28 cellular contexts compared by ENCODE assay signal in genomic region chr2:182912518-182912915, GRCh38. TPM values are rescaled to one million over a fixed set of nuclear protein-coding genes. Genes with fewer than 3 reads are reported as not detected.
"Had no signal": no experiment of that assay in that cellular context is flagged by ENCODE, and none has a peak within 500 bp of the region (broad histone marks: within the 10 kb centered on the region; RNA-seq: fewer than 3 reads in every experiment).

No MANE protein-coding gene starts in this region.

- H3K4me1 Mint-ChIP-seq: activated B cell treated with CpG ODN at 0.5 μM for 24 hours; activated CD4-positive, alpha-beta T cell treated with anti-CD3 and anti-CD28 coated beads, Interleukin-2, amount 10 ng/mL, durations not matched to agents 24 days and 14 days; activated CD8-positive, alpha-beta memory T cell treated with anti-CD3 and anti-CD28 coated beads, Interleukin-2, amount 10 ng/mL, durations not matched to agents 7 days and 5 days; activated naive CD8-positive, alpha-beta T cell treated with anti-CD3 and anti-CD28 coated beads, Interleukin-2, amount 50 U/mL, for 24 hours; T-cell had no signal

- H3K27ac Mint-ChIP-seq: activated B cell treated with CpG ODN at 0.5 μM for 24 hours; activated CD4-positive, alpha-beta T cell treated with anti-CD3 and anti-CD28 coated beads, Interleukin-2, amount 10 ng/mL, durations not matched to agents 24 days and 14 days; activated CD8-positive, alpha-beta memory T cell treated with anti-CD3 and anti-CD28 coated beads, Interleukin-2, amount 10 ng/mL, durations not matched to agents 7 days and 5 days; activated naive CD4-positive, alpha-beta T cell treated with anti-CD3 and anti-CD28 coated beads, Interleukin-2, amount 50 U/mL, for 72 hours; activated naive CD8-positive, alpha-beta T cell treated with anti-CD3 and anti-CD28 coated beads, Interleukin-2, amount 50 U/mL, for 24 hours; activated T-cell treated with anti-CD3 and anti-CD28 coated beads, Interleukin-2, amount 50 U/mL, for 24 hours; activated T-helper 1 cell treated with anti-CD3 and anti-CD28 coated beads, Interleukin-12 subunit alpha, Interleukin-12 subunit beta, Interleukin-2, Interleukin-4 antibody, amounts not matched to agents 30 ng/mL and 10 ng/mL and 1 ng/mL, durations not matched to agents 14 hours and 24 hours and 36 hours; T-cell had no signal

- H3K27ac ChIP-seq: ascending aorta, brain microvascular endothelial cell had no signal

- H3K4me3 ChIP-seq: ascending aorta, cardiac muscle cell had no signal

- H3K27me3 Mint-ChIP-seq: activated B cell treated with CpG ODN at 0.5 μM for 24 hours; activated CD4-positive, alpha-beta T cell treated with anti-CD3 and anti-CD28 coated beads, Interleukin-2, amount 10 ng/mL, durations not matched to agents 24 days and 14 days; activated naive CD8-positive, alpha-beta T cell treated with anti-CD3 and anti-CD28 coated beads, Interleukin-2, amount 50 U/mL, for 24 hours; activated T-cell treated with anti-CD3 and anti-CD28 coated beads, Interleukin-2, amount 50 U/mL, for 24 hours; T-cell had no signal

- DNase-seq: activated B cell treated with CpG ODN at 0.5 μM for 24 hours; activated CD4-positive, alpha-beta T cell treated with anti-CD3 and anti-CD28 coated beads for 1 hour; activated CD4-positive, alpha-beta T cell treated with anti-CD3 and anti-CD28 coated beads, Interleukin-2, amount 10 ng/mL, durations not matched to agents 24 days and 14 days; activated CD4-positive, alpha-beta T cell treated with anti-CD3 and anti-CD28 coated beads, Interleukin-2, amount 50 U/mL, for 48 hours; activated CD8-positive, alpha-beta memory T cell treated with anti-CD3 and anti-CD28 coated beads, Interleukin-2, amount 10 ng/mL, durations not matched to agents 7 days and 5 days; activated effector memory CD4-positive, alpha-beta T cell treated with Interleukin-2 at 50 U/mL for 16 hours; activated naive CD4-positive, alpha-beta T cell treated with Interleukin-2 at 50 U/mL for 16 hours; activated naive CD8-positive, alpha-beta T cell treated with anti-CD3 and anti-CD28 coated beads, Interleukin-2, amount 50 U/mL, for 24 hours; activated T-cell treated with anti-CD3 and anti-CD28 coated beads, Interleukin-2, amount 50 U/mL, for 24 hours; amniotic stem cell; brain microvascular endothelial cell; MM.1S; NCI-H1105 treated with DMSO at 0.1 percent for 48 hours; NCI-H1436 treated with DMSO at 0.1 percent for 48 hours; NCI-H187; NCI-H2081; NCI-H446 treated with DMSO at 0.1 percent for 48 hours; NCI-H524 treated with DMSO at 0.1 percent for 48 hours; PC-3; SHP77 treated with DMSO at 0.1 percent for 48 hours; T-cell; T-helper 2 cell; T1000 had no signal

- H3K36me3 Mint-ChIP-seq: activated CD8-positive, alpha-beta memory T cell treated with anti-CD3 and anti-CD28 coated beads, Interleukin-2, amount 10 ng/mL, durations not matched to agents 7 days and 5 days; activated naive CD4-positive, alpha-beta T cell treated with anti-CD3 and anti-CD28 coated beads, Interleukin-2, amount 50 U/mL, for 72 hours had no signal

- H3K27me3 ChIP-seq: ascending aorta, brain microvascular endothelial cell, cardiac muscle cell had no signal

- H3K4me3 Mint-ChIP-seq: activated B cell treated with CpG ODN at 0.5 μM for 24 hours; activated CD4-positive, alpha-beta T cell treated with anti-CD3 and anti-CD28 coated beads, Interleukin-2, amount 10 ng/mL, durations not matched to agents 24 days and 14 days; activated CD8-positive, alpha-beta memory T cell treated with anti-CD3 and anti-CD28 coated beads, Interleukin-2, amount 10 ng/mL, durations not matched to agents 7 days and 5 days; activated naive CD8-positive, alpha-beta T cell treated with anti-CD3 and anti-CD28 coated beads, Interleukin-2, amount 50 U/mL, for 24 hours; activated T-cell treated with anti-CD3 and anti-CD28 coated beads, Interleukin-2, amount 50 U/mL, for 24 hours; activated T-helper 1 cell treated with anti-CD3 and anti-CD28 coated beads, Interleukin-12 subunit alpha, Interleukin-12 subunit beta, Interleukin-2, Interleukin-4 antibody, amounts not matched to agents 30 ng/mL and 10 ng/mL and 1 ng/mL, durations not matched to agents 14 hours and 24 hours and 36 hours; T-cell had no signal

- H3K9me3 Mint-ChIP-seq: activated B cell treated with CpG ODN at 0.5 μM for 24 hours; activated CD4-positive, alpha-beta T cell treated with anti-CD3 and anti-CD28 coated beads, Interleukin-2, amount 10 ng/mL, durations not matched to agents 24 days and 14 days; activated naive CD4-positive, alpha-beta T cell treated with anti-CD3 and anti-CD28 coated beads, Interleukin-2, amount 50 U/mL, for 72 hours; activated naive CD8-positive, alpha-beta T cell treated with anti-CD3 and anti-CD28 coated beads, Interleukin-2, amount 50 U/mL, for 24 hours; activated T-cell treated with anti-CD3 and anti-CD28 coated beads, Interleukin-2, amount 50 U/mL, for 24 hours; activated T-helper 1 cell treated with anti-CD3 and anti-CD28 coated beads, Interleukin-12 subunit alpha, Interleukin-12 subunit beta, Interleukin-2, Interleukin-4 antibody, amounts not matched to agents 30 ng/mL and 10 ng/mL and 1 ng/mL, durations not matched to agents 14 hours and 24 hours and 36 hours; T-cell had no signal

- H3K9me3 ChIP-seq: ascending aorta had no signal

- ATAC-seq: activated CD8-positive, alpha-beta memory T cell treated with anti-CD3 and anti-CD28 coated beads, Interleukin-2, amount 10 ng/mL, durations not matched to agents 7 days and 5 days; activated naive CD4-positive, alpha-beta T cell treated with anti-CD3 and anti-CD28 coated beads, Interleukin-2, amount 50 U/mL, for 72 hours; activated naive CD8-positive, alpha-beta T cell treated with anti-CD3 and anti-CD28 coated beads, Interleukin-2, amount 50 U/mL, for 24 hours; PC-3; T-cell had no signal

RNA-seq across cellular contexts. Expression of gene FRZB, which starts 46.1 kb away (rescaled TPM):
- total RNA-seq: activated B cell treated with CpG ODN at 0.5 μM for 24 hours; activated CD4-positive, alpha-beta T cell treated with anti-CD3 and anti-CD28 coated beads, Interleukin-2, amount 10 ng/mL, durations not matched to agents 24 days and 14 days; activated CD8-positive, alpha-beta memory T cell treated with anti-CD3 and anti-CD28 coated beads, Interleukin-2, amount 10 ng/mL, durations not matched to agents 7 days and 5 days; activated naive CD4-positive, alpha-beta T cell treated with anti-CD3 and anti-CD28 coated beads, Interleukin-2, amount 50 U/mL, for 72 hours; activated T-helper 1 cell treated with anti-CD3 and anti-CD28 coated beads, Interleukin-12 subunit alpha, Interleukin-12 subunit beta, Interleukin-2, Interleukin-4 antibody, amounts not matched to agents 30 ng/mL and 10 ng/mL and 1 ng/mL, durations not matched to agents 14 hours and 24 hours and 36 hours; SK-MEL-5 had no signal
